ENCODE assay signal across 23 cellular contexts in the genomic region with DNA sequence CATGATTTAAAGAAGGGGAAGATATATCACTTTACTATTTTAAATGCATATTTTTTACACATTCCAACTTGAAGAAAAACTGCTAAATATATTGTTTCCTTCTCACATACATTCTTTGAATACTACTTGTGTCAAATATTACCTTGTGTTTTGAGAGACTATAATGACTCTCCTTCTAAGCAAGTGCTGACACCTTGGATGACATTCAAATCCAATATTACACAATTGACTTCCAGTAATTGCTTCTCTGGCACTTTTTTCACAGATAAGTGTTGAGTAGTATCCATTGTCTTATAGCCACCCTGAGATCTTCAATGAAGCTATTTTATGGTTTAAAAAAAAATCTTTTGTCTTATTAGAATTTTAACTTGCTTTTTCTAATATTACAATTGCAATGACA.
DNase-seq lines count a peak whose midpoint lies in the region; ATAC-seq, FAIRE-seq and TF ChIP-seq lines count a peak whose summit lies in the region.
"Had no signal": no experiment of that assay in that cellular context is flagged by ENCODE, and none has a peak within 500 bp of the region (broad histone marks: within the 10 kb centered on the region; RNA-seq: fewer than 3 reads in every experiment).

No MANE protein-coding gene starts in this region.

- H3K4me2 ChIP-seq in HepG2 (ENCODE audit: low read depth, low read length) (no peak overlapping the region), Loucy (ENCODE audit: low read depth, low read length, poor library complexity, severe bottlenecking) (peak overlapping the region; percentile 76)
- H3K4me2 ChIP-seq: PC-9 had no signal

- in situ Hi-C loops in HepG2 (cut with HindIII; ENCODE audit: extremely low pct_ligation_motif_present, low pct_unique_long_range_greater_than_20kb): no loop called here

- TF ChIP-seq RAD21 in HepG2 (CRISPR knock-in tag; IDR thresholded peaks at IDR 0.05): no peak

- CTCF ChIA-PET in HepG2 (lab: Yijun Ruan, JAX; ENCODE audit: low intra/inter-chr PET ratio, low total read pairs): no interaction called here

- H3K9ac ChIP-seq in HepG2 (ENCODE audit: insufficient read depth, low read depth, low read length): no peak overlapping the region
- H3K9ac ChIP-seq in Loucy (ENCODE audit: low read depth, low read length, poor library complexity, severe bottlenecking): no peak overlapping the region

- H3K4me1 ChIP-seq in HepG2 (ENCODE audit: insufficient read depth, low read length) (no peaks in the 10 kb centered on the region), right lobe of liver (no peaks in the 10 kb centered on the region), Loucy (ENCODE audit: insufficient read depth, low read length, poor library complexity, severe bottlenecking) (peaks cover 31% of the 10 kb centered on the region), spleen (peaks cover 0 to 26% (median 14%) of the 10 kb centered on the region in 6 donors)
- H3K4me1 ChIP-seq: Caco-2 had no signal

- H3K27me3 ChIP-seq in HepG2 (ENCODE audit: control insufficient read depth in 1 of 2, insufficient read depth in 2 of 2, low read length in 2 of 2): no peaks in the 10 kb centered on the region
- H3K27me3 ChIP-seq in right lobe of liver: no peaks in the 10 kb centered on the region
- no peaks in the 10 kb centered on the region for H3K27me3 ChIP-seq in Loucy (ENCODE audit: insufficient read depth, low read length, poor library complexity, severe bottlenecking)
- no peaks in the 10 kb centered on the region for H3K27me3 ChIP-seq in spleen (replicated peaks in 1 of 7)
- H3K27me3 ChIP-seq in MG63: no peaks in the 10 kb centered on the region

- no peak for FAIRE-seq in HepG2 (lab: Jason Lieb, UNC)
- FAIRE-seq: GM12878, H1, K562 had no signal

- BruUV-seq in HepG2 (replicated peaks; lab: Mats Ljungman, UMichigan): no TSS peak

- no peak for DNase-seq in HepG2 (ENCODE audit: low spot score)
- no peak for DNase-seq in right lobe of liver
- DNase-seq in epithelial cell of esophagus (ENCODE audit: low read depth): peak; percentile 27
- DNase-seq in spleen: no peak
- no peak for DNase-seq in stimulated activated CD8-positive, alpha-beta memory T cell treated with anti-CD3 and anti-CD28 coated beads, Interleukin-4, amount 100 ng/mL, for 48 hours
- DNase-seq in MG63: no peak
- no peak for DNase-seq in NK-92 treated with Interleukin-12 subunit alpha and Interleukin-12 subunit beta, amount 100 ng/mL, for 24 hours (lab: John Stamatoyannopoulos, UW)
- DNase-seq: ACHN, C1 segment of cervical spinal cord, Caco-2, DMS153, NCI-H1048, NCI-H1436 treated with DMSO at 0.1 percent for 48 hours, NCI-H2029, NCI-H526, PC-9, SIG-M5 had no signal

- TF ChIP-seq CTCF in HepG2 (CRISPR knock-in tag; IDR thresholded peaks at IDR 0.05): no peak
- TF ChIP-seq CTCF in right lobe of liver (IDR thresholded peaks at IDR 0.05): no peak
- TF ChIP-seq CTCF in Loucy (conservative IDR thresholded peaks at IDR 0.05; ENCODE audit: low read length): no peak
- no peak for TF ChIP-seq CTCF in epithelial cell of esophagus (IDR thresholded peaks at IDR 0.05; ENCODE audit: insufficient read depth, low read depth, low read length, missing control alignments)
- no peak for TF ChIP-seq CTCF in spleen (IDR thresholded peaks at IDR 0.05 in 8 of 11, conservative IDR thresholded peaks at IDR 0.05 in 3 of 11)

- no peaks in the 10 kb centered on the region for H3K79me2 ChIP-seq in HepG2 (ENCODE audit: insufficient read depth, low read length)
- no peaks in the 10 kb centered on the region for H3K79me2 ChIP-seq in Loucy (ENCODE audit: insufficient read depth, low read length)

- peaks cover 16% of the 10 kb centered on the region for H3F3A ChIP-seq in Loucy (ENCODE audit: low read depth)

- H3K36me3 ChIP-seq in HepG2 (replicated peaks in 1 of 2; ENCODE audit: control insufficient read depth in 1 of 2, insufficient read depth in 2 of 2, low read length in 2 of 2): no peaks in the 10 kb centered on the region
- no peaks in the 10 kb centered on the region for H3K36me3 ChIP-seq in right lobe of liver
- no peaks in the 10 kb centered on the region for H3K36me3 ChIP-seq in Loucy (ENCODE audit: insufficient read depth, low read length)
- H3K36me3 ChIP-seq in spleen: no peaks in the 10 kb centered on the region
- no peaks in the 10 kb centered on the region for H3K36me3 ChIP-seq in MG63

- intact Hi-C loops in HepG2 (cut with micrococcal nuclease; ENCODE audit: unreplicated experiment): no loop called here
- intact Hi-C loops in right lobe of liver (cut with DNase I): no loop called here
- intact Hi-C loops in spleen (cut with DNase I; ENCODE audit: low total_unique reads): no loop called here

- TF ChIP-seq POLR2A in HepG2 (IDR thresholded peaks at IDR 0.05; ENCODE audit: insufficient read depth in 1 of 2, low read depth in 2 of 2, low read length in 2 of 2) (no peak), right lobe of liver (IDR thresholded peaks at IDR 0.05) (no peak), spleen (IDR thresholded peaks at IDR 0.05) (no peak)

- no peak overlapping the region for H3K27ac ChIP-seq in HepG2 (ENCODE audit: extremely low read length, insufficient read depth, low read length)
- H3K27ac ChIP-seq in right lobe of liver: no peak overlapping the region
- peak overlapping the region in 7 of 8 donors; percentile 27 to 79 (median 47) for H3K27ac ChIP-seq in spleen
- H3K27ac ChIP-seq: PC-9, RWPE1 had no signal

- no peak overlapping the region for H3K4me3 ChIP-seq in HepG2 (replicated peaks in 1 of 3; ENCODE audit: insufficient read depth in 1 of 3, low read depth in 2 of 3, low read length in 3 of 3)
- no peak overlapping the region for H3K4me3 ChIP-seq in right lobe of liver
- H3K4me3 ChIP-seq in Loucy (ENCODE audit: low read length, poor library complexity, severe bottlenecking): no peak overlapping the region
- no peak overlapping the region for H3K4me3 ChIP-seq in epithelial cell of esophagus (ENCODE audit: low read length)
- no peak overlapping the region for H3K4me3 ChIP-seq in spleen
- no peak overlapping the region for H3K4me3 ChIP-seq in MG63
- H3K4me3 ChIP-seq: GM12878, K562, PC-9 had no signal

- no peak overlapping the region for H2AFZ ChIP-seq in HepG2 (ENCODE audit: low read length)
- no peak overlapping the region for H2AFZ ChIP-seq in Loucy (ENCODE audit: low read length)
- H2AFZ ChIP-seq: PC-9 had no signal

- ATAC-seq in HepG2 (no peak), right lobe of liver (no peak)
- ATAC-seq: K562, SK-N-SH treated with all-trans-retinoic acid at 6 μM for 48 hours had no signal

- POLR2A ChIA-PET in HepG2 (lab: Yijun Ruan, JAX): no interaction called here

- H3K9me2 ChIP-seq in Loucy (replicated peaks; ENCODE audit: low read depth, low read length): no peaks in the 10 kb centered on the region

- TF ChIP-seq EP300 in HepG2 (IDR thresholded peaks at IDR 0.05; ENCODE audit: low read depth in 2 of 2, low read length in 2 of 2) (no peak), HepG2 (CRISPR knock-in tag; IDR thresholded peaks at IDR 0.05; ENCODE audit: borderline replicate concordance) (no peak)

- H3K9me3 ChIP-seq in HepG2 (ENCODE audit: low read length) (no peaks in the 10 kb centered on the region), right lobe of liver (no peaks in the 10 kb centered on the region), Loucy (ENCODE audit: insufficient read depth, low read depth, low read length) (peaks cover 4% of the 10 kb centered on the region; the same call in 1 of the 2 replicates), spleen (peaks cover 0 to 19% (median 7%) of the 10 kb centered on the region in 8 donors), MG63 (peaks cover 2% of the 10 kb centered on the region; the same call in 1 of the 2 replicates)

- H4K20me1 ChIP-seq in HepG2 (ENCODE audit: insufficient read depth, low read length): no peaks in the 10 kb centered on the region
- H4K20me1 ChIP-seq in Loucy (ENCODE audit: insufficient read depth, low read length, poor library complexity, severe bottlenecking): no peaks in the 10 kb centered on the region

TF ChIP-seq in HepG2, 621 proteins besides CTCF, POLR2A, EP300 and RAD21:
- TF ChIP-seq, protein P1, sequence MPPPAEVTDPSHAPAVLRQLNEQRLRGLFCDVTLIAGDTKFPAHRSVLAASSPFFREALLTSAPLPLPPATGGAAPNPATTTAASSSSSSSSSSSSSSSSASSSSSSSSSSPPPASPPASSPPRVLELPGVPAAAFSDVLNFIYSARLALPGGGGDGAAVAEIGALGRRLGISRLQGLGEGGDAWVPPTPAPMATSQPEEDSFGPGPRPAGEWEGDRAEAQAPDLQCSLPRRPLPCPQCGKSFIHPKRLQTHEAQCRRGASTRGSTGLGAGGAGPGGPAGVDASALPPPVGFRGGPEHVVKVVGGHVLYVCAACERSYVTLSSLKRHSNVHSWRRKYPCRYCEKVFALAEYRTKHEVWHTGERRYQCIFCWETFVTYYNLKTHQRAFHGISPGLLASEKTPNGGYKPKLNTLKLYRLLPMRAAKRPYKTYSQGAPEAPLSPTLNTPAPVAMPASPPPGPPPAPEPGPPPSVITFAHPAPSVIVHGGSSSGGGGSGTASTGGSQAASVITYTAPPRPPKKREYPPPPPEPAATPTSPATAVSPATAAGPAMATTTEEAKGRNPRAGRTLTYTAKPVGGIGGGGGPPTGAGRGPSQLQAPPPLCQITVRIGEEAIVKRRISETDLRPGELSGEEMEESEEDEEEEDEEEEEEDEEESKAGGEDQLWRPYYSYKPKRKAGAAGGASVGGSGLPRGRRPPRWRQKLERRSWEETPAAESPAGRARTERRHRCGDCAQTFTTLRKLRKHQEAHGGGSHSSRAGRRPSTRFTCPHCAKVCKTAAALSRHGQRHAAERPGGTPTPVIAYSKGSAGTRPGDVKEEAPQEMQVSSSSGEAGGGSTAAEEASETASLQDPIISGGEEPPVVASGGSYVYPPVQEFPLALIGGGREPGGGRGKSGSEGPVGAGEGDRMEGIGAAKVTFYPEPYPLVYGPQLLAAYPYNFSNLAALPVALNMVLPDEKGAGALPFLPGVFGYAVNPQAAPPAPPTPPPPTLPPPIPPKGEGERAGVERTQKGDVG (CRISPR knock-in tag; IDR thresholded peaks at IDR 0.05; ENCODE audit: borderline replicate concordance): no peak
- TF ChIP-seq MAFK (conservative IDR thresholded peaks at IDR 0.05 in 1 of 2, IDR thresholded peaks at IDR 0.05 in 1 of 2; ENCODE audit: low read length in 2 of 2) (peak in 1 of 2 experiments; percentile 36; a peak in 2 of 4 replicates), MAFF (IDR thresholded peaks at IDR 0.05; ENCODE audit: low read depth, low read length) (0 out of 2 replicates have a peak, but pooled peaks have one; percentile 15)

Comparison
In these comparisons a context has a peak if more than half of its experiments do, and no peak if none do; other contexts are left out.
1. H3K27ac ChIP-seq: peak in spleen (7 of 8); none in HepG2 (single experiment) and right lobe of liver (0 of 3).